Comparison of ENCODE assay signal across 23 cellular contexts in genomic region chr17:34840758-34841157, GRCh38.
DNase-seq lines count a peak whose midpoint lies in the region; ATAC-seq and TF ChIP-seq lines count a peak whose summit lies in the region.
"Had no signal": no experiment of that assay in that cellular context is flagged by ENCODE, and none has a peak within 500 bp of the region (broad histone marks: within the 10 kb centered on the region; RNA-seq: fewer than 3 reads in every experiment).

No MANE protein-coding gene starts in this region.

- intact Hi-C loops in activated CD4-positive, alpha-beta T cell treated with anti-CD3 and anti-CD28 coated beads for 36 hours (cut with DNase I, micrococcal nuclease), result no loop called here
- intact Hi-C loops in CD4-positive, alpha-beta memory T cell (cut with micrococcal nuclease), result loop anchor here (5.0 kb wide), 2 partner anchors 142 to 277 kb away; partner anchors contain the start of genes LIG3 and RAD51D
- intact Hi-C loops in MCF 10A (cut with micrococcal nuclease), result no loop called here

- H3K36me3 Mint-ChIP-seq in activated CD4-positive, alpha-beta T cell treated with anti-CD3 and anti-CD28 coated beads for 36 hours (ENCODE audit: low read depth), result no peaks in the 10 kb centered on the region
- no peaks in the 10 kb centered on the region for H3K36me3 Mint-ChIP-seq in CD4-positive, alpha-beta memory T cell
- no peaks in the 10 kb centered on the region for H3K36me3 Mint-ChIP-seq in MCF 10A (ENCODE audit: insufficient read depth, unreplicated experiment)

- peak overlapping the region in 1 of 2 donors; percentile 5 for H3K4me3 ChIP-seq in CD4-positive, alpha-beta memory T cell (ENCODE audit: low read length in 2 of 2)
- peak overlapping the region; percentile 34; the same call in 1 of the 2 replicates for H3K4me3 ChIP-seq in Karpas-422 (ENCODE audit: low read length)
- H3K4me3 ChIP-seq in effector memory CD4-positive, alpha-beta T cell (ENCODE audit: insufficient read depth, low read depth, low read length, poor library complexity, severe bottlenecking), result no peak overlapping the region
- H3K4me3 ChIP-seq: psoas muscle, thoracic aorta had no signal

- H3K9me3 Mint-ChIP-seq in activated CD4-positive, alpha-beta T cell treated with anti-CD3 and anti-CD28 coated beads for 36 hours (ENCODE audit: low read depth), result no peaks in the 10 kb centered on the region
- H3K9me3 Mint-ChIP-seq in CD4-positive, alpha-beta memory T cell, result peaks cover 0 to 2% (median 0%) of the 10 kb centered on the region in 8 donors
- H3K9me3 Mint-ChIP-seq in MCF 10A (ENCODE audit: unreplicated experiment), result peaks cover 32% of the 10 kb centered on the region
- H3K9me3 Mint-ChIP-seq: nephron had no signal

- BruUV-seq in MCF 10A (replicated peaks; lab: Mats Ljungman, UMichigan), result no TSS peak

- DNase-seq in activated CD4-positive, alpha-beta T cell treated with anti-CD3 and anti-CD28 coated beads for 36 hours, result no peak
- no peak for DNase-seq in activated CD4-positive, alpha-beta T cell treated with anti-CD3 and anti-CD28 coated beads for 1 hour
- peak in 4 of 5 donors; percentile 39 to 51 (median 49) for DNase-seq in CD4-positive, alpha-beta memory T cell
- peak; percentile 89 for DNase-seq in Karpas-422
- DNase-seq in effector memory CD4-positive, alpha-beta T cell, result no peak
- no peak for DNase-seq in AG08395 (ENCODE audit: low spot score)
- no peak for DNase-seq in MCF 10A (ENCODE audit: unreplicated experiment)
- DNase-seq: 8988T; HCEC 1CT; hypothalamus; KBM-7; kidney; mammary epithelial cell; NCI-H1105; NCI-H524; psoas muscle; SHP77 treated with DMSO at 0.1 percent for 48 hours; small intestine; stimulated activated CD8-positive, alpha-beta memory T cell treated with anti-CD3 and anti-CD28 coated beads, Interleukin-4, amount 100 ng/mL, for 48 hours had no signal

- H3K27me3 ChIP-seq in CD4-positive, alpha-beta memory T cell (ENCODE audit: insufficient read depth, low read length), result peaks cover 3% of the 10 kb centered on the region
- H3K27me3 ChIP-seq in Karpas-422 (ENCODE audit: low read length), result no peaks in the 10 kb centered on the region
- no peaks in the 10 kb centered on the region for H3K27me3 ChIP-seq in effector memory CD4-positive, alpha-beta T cell (replicated peaks; ENCODE audit: control insufficient read depth, insufficient read depth, low read length, poor library complexity, severe bottlenecking)

- CTCF ChIA-PET in activated CD4-positive, alpha-beta T cell treated with anti-CD3 and anti-CD28 coated beads for 36 hours (lab: Charles Lee), result interaction anchor here (0.9 kb wide), 1 partner anchor 140 kb away, joined by 4 read pairs; no protein-coding TSS in a partner anchor
- CTCF ChIA-PET in CD4-positive, alpha-beta memory T cell (lab: Charles Lee; ENCODE audit: partially characterized antibody), result interaction anchor here (1.0 kb wide), 1 partner anchor 12 kb away, joined by 3 read pairs; no protein-coding TSS in a partner anchor
- CTCF ChIA-PET in MCF 10A (lab: Yijun Ruan, JAX), result interaction anchor here (0.7 kb wide), 1 partner anchor 640 kb away, joined by 3 read pairs; no protein-coding TSS in a partner anchor

- H3K4me3 Mint-ChIP-seq in activated CD4-positive, alpha-beta T cell treated with anti-CD3 and anti-CD28 coated beads for 36 hours, result no peak overlapping the region
- peak overlapping the region in 5 of 8 donors; percentile 11 to 58 (median 34) for H3K4me3 Mint-ChIP-seq in CD4-positive, alpha-beta memory T cell
- H3K4me3 Mint-ChIP-seq in MCF 10A (ENCODE audit: unreplicated experiment), result no peak overlapping the region
- H3K4me3 Mint-ChIP-seq: nephron had no signal

- TF ChIP-seq CTCF in MCF 10A (IDR thresholded peaks at IDR 0.05; ENCODE audit: unreplicated experiment), result no peak

- H3K4me2 ChIP-seq in Karpas-422 (ENCODE audit: low read depth, low read length, poor library complexity, severe bottlenecking), result peak overlapping the region; percentile 51

- H3K27me3 Mint-ChIP-seq in activated CD4-positive, alpha-beta T cell treated with anti-CD3 and anti-CD28 coated beads for 36 hours, result no peaks in the 10 kb centered on the region
- peaks cover 0 to 2% of the 10 kb centered on the region in 2 donors for H3K27me3 Mint-ChIP-seq in CD4-positive, alpha-beta memory T cell
- H3K27me3 Mint-ChIP-seq in MCF 10A (ENCODE audit: insufficient read depth, unreplicated experiment), result no peaks in the 10 kb centered on the region

- H3K36me3 ChIP-seq in CD4-positive, alpha-beta memory T cell (ENCODE audit: insufficient read depth, low read length), result no peaks in the 10 kb centered on the region
- no peaks in the 10 kb centered on the region for H3K36me3 ChIP-seq in Karpas-422 (ENCODE audit: insufficient read depth, low read length)
- H3K36me3 ChIP-seq in effector memory CD4-positive, alpha-beta T cell (ENCODE audit: control insufficient read depth, insufficient read depth, low read length), result no peaks in the 10 kb centered on the region
- H3K36me3 ChIP-seq: thoracic aorta had no signal

- H3K9me2 ChIP-seq in Karpas-422 (replicated peaks; ENCODE audit: insufficient read depth, low read length), result no peaks in the 10 kb centered on the region

- peak overlapping the region; percentile 58 for H3K9ac ChIP-seq in Karpas-422 (ENCODE audit: low read length)

- peak overlapping the region; percentile 27 for H3K27ac Mint-ChIP-seq in activated CD4-positive, alpha-beta T cell treated with anti-CD3 and anti-CD28 coated beads for 36 hours
- peak overlapping the region; percentile 72 to 93 (median 81) for H3K27ac Mint-ChIP-seq in CD4-positive, alpha-beta memory T cell
- H3K27ac Mint-ChIP-seq in MCF 10A (ENCODE audit: low read depth, unreplicated experiment), result no peak overlapping the region
- H3K27ac Mint-ChIP-seq: nephron had no signal

- no peak overlapping the region; the same call in 1 of the 2 replicates for H2AFZ ChIP-seq in Karpas-422 (ENCODE audit: low read length)

- no peaks in the 10 kb centered on the region for H3K79me2 ChIP-seq in Karpas-422 (ENCODE audit: low read length)

- H3K4me1 Mint-ChIP-seq in activated CD4-positive, alpha-beta T cell treated with anti-CD3 and anti-CD28 coated beads for 36 hours, result peaks cover 25% of the 10 kb centered on the region
- peaks cover 0 to 23% (median 11%) of the 10 kb centered on the region in 4 donors for H3K4me1 Mint-ChIP-seq in CD4-positive, alpha-beta memory T cell
- H3K4me1 Mint-ChIP-seq in MCF 10A (ENCODE audit: insufficient read depth, unreplicated experiment), result no peaks in the 10 kb centered on the region
- H3K4me1 Mint-ChIP-seq: nephron had no signal

- POLR2A ChIA-PET in activated CD4-positive, alpha-beta T cell treated with anti-CD3 and anti-CD28 coated beads for 36 hours (lab: Charles Lee), result no interaction called here
- POLR2A ChIA-PET in CD4-positive, alpha-beta memory T cell (lab: Charles Lee; ENCODE audit: partially characterized antibody), result interaction anchor here (0.6 to 1.9 kb wide), 3 partner anchors 30 to 203 kb away, joined by 3 to 5 read pairs (median 3); partner anchors contain the start of genes CCT6B and ZNF830
- POLR2A ChIA-PET in MCF 10A (lab: Yijun Ruan, JAX), result no interaction called here

- ATAC-seq in activated CD4-positive, alpha-beta T cell treated with anti-CD3 and anti-CD28 coated beads for 36 hours, result no peak
- no peak for ATAC-seq in GM18861 (IDR thresholded peaks at IDR 0.05; ENCODE audit: unreplicated experiment)
- ATAC-seq: psoas muscle had no signal

- no peak overlapping the region for H3K27ac ChIP-seq in CD4-positive, alpha-beta memory T cell (ENCODE audit: low read depth, low read length)
- peak overlapping the region; percentile 91 for H3K27ac ChIP-seq in Karpas-422 (ENCODE audit: low read length)
- H3K27ac ChIP-seq in effector memory CD4-positive, alpha-beta T cell (ENCODE audit: insufficient read depth, low read length, poor library complexity, severe bottlenecking), result peak overlapping the region; percentile 13
- H3K27ac ChIP-seq: C4-2B, psoas muscle, thoracic aorta had no signal

- H3K9me3 ChIP-seq in CD4-positive, alpha-beta memory T cell (ENCODE audit: control insufficient read depth in 1 of 2, low read length in 2 of 2), result no peaks in the 10 kb centered on the region
- no peaks in the 10 kb centered on the region for H3K9me3 ChIP-seq in Karpas-422 (ENCODE audit: low read length)
- H3K9me3 ChIP-seq in effector memory CD4-positive, alpha-beta T cell (ENCODE audit: control insufficient read depth, low read length), result no peaks in the 10 kb centered on the region
- H3K9me3 ChIP-seq: psoas muscle, thoracic aorta had no signal

- peaks cover 67% of the 10 kb centered on the region for H3K4me1 ChIP-seq in CD4-positive, alpha-beta memory T cell (ENCODE audit: insufficient read depth, low read length)
- H3K4me1 ChIP-seq in Karpas-422 (ENCODE audit: low read length), result peaks cover 72% of the 10 kb centered on the region
- H3K4me1 ChIP-seq in effector memory CD4-positive, alpha-beta T cell (ENCODE audit: control insufficient read depth, insufficient read depth, low read length, poor library complexity, severe bottlenecking), result peaks cover 43% of the 10 kb centered on the region
- H3K4me1 ChIP-seq: psoas muscle had no signal

- H4K20me1 ChIP-seq in Karpas-422 (ENCODE audit: insufficient read depth, low read depth, low read length), result 0 out of 2 replicates have a peak, but pooled peaks cover 4% of the 10 kb centered on the region

Comparison
In these comparisons a context has a peak if more than half of its experiments do, and no peak if none do; other contexts are left out.
1. DNase-seq: peak in CD4-positive, alpha-beta memory T cell (4 of 5) and Karpas-422 (single experiment); none in activated CD4-positive, alpha-beta T cell treated with anti-CD3 and anti-CD28 coated beads for 36 hours (single experiment), activated CD4-positive, alpha-beta T cell treated with anti-CD3 and anti-CD28 coated beads for 1 hour (single experiment), effector memory CD4-positive, alpha-beta T cell (0 of 3), AG08395 (single experiment) and MCF 10A (single experiment).
2. H3K4me3 Mint-ChIP-seq: peak in CD4-positive, alpha-beta memory T cell (5 of 8); none in activated CD4-positive, alpha-beta T cell treated with anti-CD3 and anti-CD28 coated beads for 36 hours (single experiment) and MCF 10A (single experiment).